29 cellular contexts compared by ENCODE assay signal in the genomic region with DNA sequence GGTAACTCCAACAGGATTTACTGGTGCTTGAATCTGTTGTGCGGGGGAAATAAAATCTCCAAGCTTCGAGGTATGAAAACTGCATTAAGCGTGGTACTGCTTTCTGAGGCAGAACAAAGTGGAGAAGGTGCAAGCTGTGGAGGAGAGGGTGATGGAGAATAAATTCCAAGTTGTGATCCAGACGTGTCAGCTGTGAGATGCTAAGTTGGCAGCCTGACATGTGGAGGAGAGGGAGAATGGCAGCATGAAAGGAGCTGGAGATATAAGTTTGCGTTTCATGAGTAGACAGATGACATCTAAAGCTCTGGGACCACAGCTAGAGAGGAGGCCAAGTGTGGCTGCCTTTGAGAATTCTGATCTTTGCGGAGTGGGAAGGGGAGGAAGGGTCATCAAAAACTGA.
"Had no signal": no experiment of that assay in that cellular context is flagged by ENCODE, and none has a peak within 500 bp of the region (broad histone marks: within the 10 kb centered on the region; RNA-seq: fewer than 3 reads in every experiment).

No MANE protein-coding gene starts in this region.

- H3K4me3 ChIP-seq: adrenal gland, ascending aorta, esophagus squamous epithelium had no signal

- H3K27me3 ChIP-seq: adrenal gland, ascending aorta, esophagus squamous epithelium had no signal

- FAIRE-seq: bronchial epithelial cell, colon, endometrium, endothelial cell of umbilical vein had no signal

- H3K27ac ChIP-seq: adrenal gland, ascending aorta, epithelial cell of prostate, esophagus squamous epithelium, WERI-Rb-1 had no signal

- DNase-seq: activated B cell treated with CpG ODN at 0.5 μM for 24 hours; activated CD4-positive, alpha-beta memory T cell treated with anti-CD3 and anti-CD28 coated beads for 36 hours; activated CD4-positive, alpha-beta T cell treated with anti-CD3 and anti-CD28 coated beads, Interleukin-2, amount 10 ng/mL, durations not matched to agents 24 days and 14 days; activated CD8-positive, alpha-beta memory T cell treated with anti-CD3 and anti-CD28 coated beads, Interleukin-2, amount 10 ng/mL, durations not matched to agents 7 days and 5 days; activated CD8-positive, alpha-beta memory T cell treated with anti-CD3 and anti-CD28 coated beads, Interleukin-2, amount 50 U/mL, for 4 hours; activated CD8-positive, alpha-beta T cell treated with anti-CD3 and anti-CD28 coated beads, Interleukin-2, amount 10 ng/mL, durations not matched to agents 7 days and 5 days; activated effector memory CD4-positive, alpha-beta T cell treated with anti-CD3 and anti-CD28 coated beads, Interleukin-2, amount 50 U/mL, for 16 hours; activated naive CD4-positive, alpha-beta T cell treated with anti-CD3 and anti-CD28 coated beads for 36 hours; activated naive CD8-positive, alpha-beta T cell treated with anti-CD3 and anti-CD28 coated beads for 36 hours; activated naive CD8-positive, alpha-beta T cell treated with anti-CD3 and anti-CD28 coated beads, Interleukin-2, amount 50 U/mL, for 24 hours; activated T-cell treated with anti-CD3 and anti-CD28 coated beads, Interleukin-2, amount 50 U/mL, for 1 hour; activated T-cell treated with anti-CD3 and anti-CD28 coated beads, Interleukin-2, amount 50 U/mL, for 48 hours; adrenal gland; cortex of kidney; dermis blood vessel endothelial cell; effector CD8-positive, alpha-beta T cell; esophagus squamous epithelium; foreskin melanocyte; T-helper 1 cell; T-helper 17 cell; T1000; WERI-Rb-1 had no signal

- H3K36me3 ChIP-seq: adrenal gland, ascending aorta, esophagus squamous epithelium, WERI-Rb-1 had no signal

- H3K4me1 ChIP-seq: adrenal gland, ascending aorta, esophagus squamous epithelium had no signal

- H3K9me3 ChIP-seq: adrenal gland, ascending aorta had no signal

- ATAC-seq: activated CD4-positive, CD25-positive, alpha-beta regulatory T cell treated with anti-CD3 and anti-CD28 coated beads, Interleukin-2, amount 50 U/mL, for 24 hours; activated CD8-positive, alpha-beta memory T cell treated with anti-CD3 and anti-CD28 coated beads, Interleukin-2, amount 10 ng/mL, durations not matched to agents 7 days and 5 days; activated CD8-positive, alpha-beta T cell treated with anti-CD3 and anti-CD28 coated beads, Interleukin-2, amount 10 ng/mL, durations not matched to agents 7 days and 5 days; activated naive CD8-positive, alpha-beta T cell treated with anti-CD3 and anti-CD28 coated beads, Interleukin-2, amount 50 U/mL, for 24 hours; T-helper 17 cell had no signal
